Comparison of ENCODE assay signal across 9 cellular contexts in the genomic region with DNA sequence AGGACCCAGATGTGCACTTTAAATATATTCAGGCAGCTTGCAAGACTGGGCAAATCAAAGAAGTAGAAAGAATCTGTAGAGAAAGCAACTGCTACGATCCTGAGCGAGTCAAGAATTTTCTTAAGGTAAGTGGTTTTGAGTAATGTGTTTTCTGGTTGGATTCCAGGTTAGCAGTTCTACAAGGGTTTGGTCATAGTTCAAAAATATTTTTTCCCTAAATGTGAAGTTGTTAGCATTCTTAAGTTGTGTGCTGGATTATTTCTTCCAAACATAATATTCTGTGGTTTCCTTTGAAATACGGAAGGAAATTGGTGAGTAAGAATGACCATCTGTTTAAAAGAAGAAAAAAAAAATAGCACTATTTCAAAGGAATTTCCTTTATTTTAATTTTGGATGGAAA. TPM values are rescaled to one million over a fixed set of nuclear protein-coding genes. Genes with fewer than 3 reads are reported as not detected.
DNase-seq lines count a peak whose midpoint lies in the region; ATAC-seq and TF ChIP-seq lines count a peak whose summit lies in the region.
"Had no signal": no experiment of that assay in that cellular context is flagged by ENCODE, and none has a peak within 500 bp of the region (broad histone marks: within the 10 kb centered on the region; RNA-seq: fewer than 3 reads in every experiment).

No MANE protein-coding gene starts in this region.

- TF ChIP-seq CTCF in OCI-LY3 (IDR thresholded peaks at IDR 0.05; ENCODE audit: low read depth, low read length) (no peak), osteoblast (IDR thresholded peaks at IDR 0.05; ENCODE audit: extremely low read depth, low read depth, low read length) (no peak), psoas muscle (IDR thresholded peaks at IDR 0.05) (no peak)

- H3K4me1 Mint-ChIP-seq in dendritic cell treated with granulocyte-macrophage colony-stimulating factor and Interleukin-4, amounts not matched to agents 40 ng/mL and 50 ng/mL, for 4 days (ENCODE audit: low read depth): peaks cover 22% of the 10 kb centered on the region

- ATAC-seq in HG03135 (IDR thresholded peaks at IDR 0.05; ENCODE audit: unreplicated experiment) (no peak), psoas muscle (no peak)

- H3K27me3 ChIP-seq in OCI-LY3 (ENCODE audit: low read depth, low read length) (no peaks in the 10 kb centered on the region), osteoblast (ENCODE audit: insufficient read depth, low read length) (no peaks in the 10 kb centered on the region), psoas muscle (ENCODE audit: insufficient read depth in 3 of 3, low read length in 2 of 3) (no peaks in the 10 kb centered on the region)

- H3K9me3 ChIP-seq in OCI-LY3 (ENCODE audit: insufficient read depth, low read length): no peaks in the 10 kb centered on the region
- H3K9me3 ChIP-seq in osteoblast (ENCODE audit: low read depth, low read length): no peaks in the 10 kb centered on the region
- H3K9me3 ChIP-seq in psoas muscle: no peaks in the 10 kb centered on the region

- peaks cover 82% of the 10 kb centered on the region for H3K36me3 Mint-ChIP-seq in dendritic cell treated with granulocyte-macrophage colony-stimulating factor and Interleukin-4, amounts not matched to agents 40 ng/mL and 50 ng/mL, for 4 days (ENCODE audit: low read depth)

- H4K20me1 ChIP-seq in OCI-LY3 (ENCODE audit: insufficient read depth, low read length) (peaks cover 27% of the 10 kb centered on the region), osteoblast (ENCODE audit: insufficient read depth, low read length) (peaks cover 43% of the 10 kb centered on the region)

- H3K27ac ChIP-seq in OCI-LY3 (ENCODE audit: low read length) (peak overlapping the region; percentile 1; the same call in 1 of the 2 replicates), osteoblast (ENCODE audit: low read depth, low read length) (peak overlapping the region; percentile 52), psoas muscle (no peak overlapping the region)

- no peaks in the 10 kb centered on the region for H3K9me3 Mint-ChIP-seq in dendritic cell treated with granulocyte-macrophage colony-stimulating factor and Interleukin-4, amounts not matched to agents 40 ng/mL and 50 ng/mL, for 4 days

- H2AFZ ChIP-seq in OCI-LY3 (ENCODE audit: low read depth, low read length) (no peak overlapping the region), osteoblast (ENCODE audit: low read length) (no peak overlapping the region)

- H3K4me2 ChIP-seq in OCI-LY3 (ENCODE audit: low read length) (peak overlapping the region; percentile 34), osteoblast (ENCODE audit: insufficient read depth, low read length) (peak overlapping the region; percentile 53)

- 65 to 75% (median 68%) methylated on average over 3 of the region's 3 CpGs for WGBS in psoas muscle, 3 donors

- H3K4me3 Mint-ChIP-seq in dendritic cell treated with granulocyte-macrophage colony-stimulating factor and Interleukin-4, amounts not matched to agents 40 ng/mL and 50 ng/mL, for 4 days: no peak overlapping the region

- H3K4me3 ChIP-seq in OCI-LY3 (ENCODE audit: low read length) (no peak overlapping the region), osteoblast (ENCODE audit: insufficient read depth, low read length) (no peak overlapping the region), psoas muscle (no peak overlapping the region)

- H3K36me3 ChIP-seq in OCI-LY3 (replicated peaks; ENCODE audit: low read depth, low read length) (peaks cover 64% of the 10 kb centered on the region), osteoblast (ENCODE audit: insufficient read depth, low read length) (peaks cover 69% of the 10 kb centered on the region), psoas muscle (ENCODE audit: insufficient read depth in 1 of 2, low read depth in 1 of 2) (peaks cover 9 to 99% of the 10 kb centered on the region in 2 donors)

- H3K79me2 ChIP-seq in OCI-LY3 (ENCODE audit: low read length) (peaks cover 4% of the 10 kb centered on the region; the same call in 1 of the 2 replicates), osteoblast (ENCODE audit: insufficient read depth, low read length) (peaks cover 66% of the 10 kb centered on the region)

- no peak overlapping the region for H3K9ac ChIP-seq in OCI-LY3 (ENCODE audit: low read length)

- peaks cover 25% of the 10 kb centered on the region for H3K4me1 ChIP-seq in OCI-LY3 (ENCODE audit: low read length)
- peaks cover 53% of the 10 kb centered on the region for H3K4me1 ChIP-seq in osteoblast (ENCODE audit: insufficient read depth, low read length)
- no peaks in the 10 kb centered on the region for H3K4me1 ChIP-seq in psoas muscle

- no peaks in the 10 kb centered on the region for H3K27me3 Mint-ChIP-seq in dendritic cell treated with granulocyte-macrophage colony-stimulating factor and Interleukin-4, amounts not matched to agents 40 ng/mL and 50 ng/mL, for 4 days

- intact Hi-C loops in dendritic cell treated with granulocyte-macrophage colony-stimulating factor and Interleukin-4, amounts not matched to agents 40 ng/mL and 50 ng/mL, for 4 days (cut with micrococcal nuclease): no loop called here
- intact Hi-C loops in psoas muscle (cut with DNase I): no loop called here

- DNase-seq in EH (ENCODE audit: low read depth) (peak; percentile 94), osteoblast (ENCODE audit: insufficient read length, low spot score, missing footprints) (peak; percentile 48), midbrain (lab: John Stamatoyannopoulos, UW) (no peak), cerebellar nuclear complex (lab: John Stamatoyannopoulos, UW) (no peak), psoas muscle (no peak)
- DNase-seq: NCI-H1048 had no signal

- peak overlapping the region; percentile 52 for H3K27ac Mint-ChIP-seq in dendritic cell treated with granulocyte-macrophage colony-stimulating factor and Interleukin-4, amounts not matched to agents 40 ng/mL and 50 ng/mL, for 4 days

RNA-seq across cellular contexts. Expression of a gene that starts 38.4 kb away (rescaled TPM):
- total RNA-seq in osteoblast (8.0 and 14.7 TPM in 2 replicates), psoas muscle (10 to 100 TPM; 11.4 to 28.8 (median 16.1) TPM)
- 10 to 100 TPM; 31.2 to 43.1 (median 34.7) TPM for polyA plus RNA-seq in psoas muscle

RNA-seq across cellular contexts. Expression of a gene that starts 38.6 kb away (rescaled TPM):
- 415 and 445 TPM in 2 replicates for total RNA-seq in osteoblast
- 10 to 100 TPM; 37.9 to 66.5 (median 54.1) TPM for total RNA-seq in psoas muscle
- polyA plus RNA-seq in psoas muscle: 100 to 1,000 TPM in 1 of 3 donors, 10 to 100 TPM in 2; 31.3 to 115 (median 70.5) TPM

RNA-seq across cellular contexts. Expression of a gene that starts 49.1 kb away (rescaled TPM):
- 502 and 518 TPM in 2 replicates for total RNA-seq in osteoblast
- total RNA-seq in psoas muscle: 100 to 1,000 TPM in 3 of 4 donors, 10 to 100 TPM in 1; 92.4 to 156 (median 128) TPM
- polyA plus RNA-seq in psoas muscle: 100 to 1,000 TPM in 2 of 3 donors, 10 to 100 TPM in 1; 61.4 to 124 (median 111) TPM

Comparison
In these comparisons a context has a peak if more than half of its experiments do, and no peak if none do; other contexts are left out.
1. DNase-seq: peak in EH (single experiment) and osteoblast (single experiment); none in midbrain (single experiment), cerebellar nuclear complex (0 of 2) and psoas muscle (0 of 2).